Comparison of ENCODE assay signal across 22 cellular contexts in genomic region chr5:4124201-4124852, GRCh38.
"Had no signal": no experiment of that assay in that cellular context is flagged by ENCODE, and none has a peak within 500 bp of the region (broad histone marks: within the 10 kb centered on the region; RNA-seq: fewer than 3 reads in every experiment).

No MANE protein-coding gene starts in this region.

- H3K4me3 ChIP-seq: heart left ventricle, ovary, right lobe of liver, tibial nerve had no signal

- H3K4me1 Mint-ChIP-seq: activated CD4-positive, alpha-beta memory T cell treated with anti-CD3 and anti-CD28 coated beads, Interleukin-2, amount 10 ng/mL, durations not matched to agents 7 days and 5 days; activated T-helper 17 cell treated with anti-CD3 and anti-CD28 coated beads, Interleukin-2, amount 50 U/mL, for 72 hours; memory B cell; nephron had no signal

- H3K36me3 Mint-ChIP-seq: memory B cell, T-cell had no signal

- FAIRE-seq: endothelial cell of umbilical vein had no signal

- H3K27ac Mint-ChIP-seq: activated CD4-positive, alpha-beta memory T cell treated with anti-CD3 and anti-CD28 coated beads, Interleukin-2, amount 10 ng/mL, durations not matched to agents 7 days and 5 days; activated CD4-positive, alpha-beta T cell treated with anti-CD3 and anti-CD28 coated beads, Interleukin-2, amount 10 ng/mL, durations not matched to agents 7 days and 5 days; activated T-helper 17 cell treated with anti-CD3 and anti-CD28 coated beads, Interleukin-2, amount 50 U/mL, for 72 hours; memory B cell; nephron; progenitor cell of endocrine pancreas; T-cell had no signal

- H3K27me3 ChIP-seq: heart left ventricle, neutrophil, ovary, right lobe of liver, tibial nerve had no signal

- DNase-seq: activated CD4-positive, alpha-beta memory T cell treated with anti-CD3 and anti-CD28 coated beads, Interleukin-2, amount 10 ng/mL, durations not matched to agents 7 days and 5 days; activated CD4-positive, alpha-beta T cell treated with anti-CD3 and anti-CD28 coated beads for 1 hour; activated CD4-positive, alpha-beta T cell treated with anti-CD3 and anti-CD28 coated beads, Interleukin-2, amount 10 ng/mL, durations not matched to agents 7 days and 5 days; activated gamma-delta T cell treated with Interleukin-2 at 50 U/mL for 16 hours; activated naive CD4-positive, alpha-beta T cell treated with anti-CD3 and anti-CD28 coated beads, Interleukin-2, amount 50 U/mL, for 16 hours; activated T-cell treated with anti-CD3 and anti-CD28 coated beads, Interleukin-2, amount 50 U/mL, for 4 hours; amniotic stem cell; caudate nucleus; foreskin fibroblast; heart left ventricle; ovary; right lobe of liver; stimulated activated CD4-positive, alpha-beta T cell treated with anti-CD3 and anti-CD28 coated beads, Interleukin-2, amount 100 ng/mL, for 48 hours; stimulated activated naive CD4-positive, alpha-beta T cell treated with Interleukin-2 at 50 U/mL for 16 hours; T-cell had no signal

- H3K4me1 ChIP-seq: heart left ventricle, right lobe of liver, tibial nerve had no signal

- H3K27me3 Mint-ChIP-seq: activated CD4-positive, alpha-beta memory T cell treated with anti-CD3 and anti-CD28 coated beads, Interleukin-2, amount 10 ng/mL, durations not matched to agents 7 days and 5 days; activated CD4-positive, alpha-beta T cell treated with anti-CD3 and anti-CD28 coated beads, Interleukin-2, amount 10 ng/mL, durations not matched to agents 7 days and 5 days; activated T-helper 17 cell treated with anti-CD3 and anti-CD28 coated beads, Interleukin-2, amount 50 U/mL, for 72 hours; memory B cell; T-cell had no signal

- H3K27ac ChIP-seq: heart left ventricle, neutrophil, ovary, right lobe of liver, tibial nerve had no signal

- H3K4me3 Mint-ChIP-seq: activated CD4-positive, alpha-beta memory T cell treated with anti-CD3 and anti-CD28 coated beads, Interleukin-2, amount 10 ng/mL, durations not matched to agents 7 days and 5 days; activated CD4-positive, alpha-beta T cell treated with anti-CD3 and anti-CD28 coated beads, Interleukin-2, amount 10 ng/mL, durations not matched to agents 7 days and 5 days; activated T-cell treated with anti-CD3 and anti-CD28 coated beads, Interleukin-2, amount 50 U/mL, for 4 hours; activated T-helper 17 cell treated with anti-CD3 and anti-CD28 coated beads, Interleukin-2, amount 50 U/mL, for 72 hours; memory B cell; nephron; T-cell had no signal

- H3K36me3 ChIP-seq: heart left ventricle, neutrophil, ovary, right lobe of liver, tibial nerve had no signal

- H3K9me3 ChIP-seq: neutrophil, right lobe of liver had no signal

- ATAC-seq: activated T-cell treated with anti-CD3 and anti-CD28 coated beads, Interleukin-2, amount 50 U/mL, for 4 hours; activated T-helper 17 cell treated with anti-CD3 and anti-CD28 coated beads, Interleukin-2, amount 50 U/mL, for 72 hours; heart left ventricle; right lobe of liver; T-cell had no signal
